In genomic region chr18:56563568-56563967, GRCh38 we compare ENCODE assay signal across 8 cellular contexts.
A peak's percentile ranks its signal among the peaks of the same experiment; 100 is the strongest.
DNase-seq lines count a peak whose midpoint lies in the region; TF ChIP-seq lines count a peak whose summit lies in the region.
"Had no signal": no experiment of that assay in that cellular context is flagged by ENCODE, and none has a peak within 500 bp of the region (broad histone marks: within the 10 kb centered on the region; RNA-seq: fewer than 3 reads in every experiment).

No MANE protein-coding gene starts in this region.

- H3K36me3 Mint-ChIP-seq in HFFc6 (ENCODE audit: low read depth), result no peaks in the 10 kb centered on the region

- H3K27me3 ChIP-seq in GM06990 (replicated peaks; ENCODE audit: control insufficient read depth, insufficient read depth, low read length) (no peaks in the 10 kb centered on the region; the same call in 1 of the 2 replicates), colonic mucosa (no peaks in the 10 kb centered on the region)

- H3K27me3 Mint-ChIP-seq in HFFc6 (ENCODE audit: insufficient read depth), result peaks cover 2% of the 10 kb centered on the region; the same call in 1 of the 2 replicates

- no peak for DNase-seq in GM06990 (ENCODE audit: extremely low read depth, insufficient read length)
- DNase-seq in HFFc6, result no peak
- peak; percentile 39 for DNase-seq in RPMI8226
- DNase-seq in left kidney (ENCODE audit: low read depth, low spot score), result peak; percentile 83
- DNase-seq in Ammon's horn (ENCODE audit: low spot score), result no peak
- no peak for DNase-seq in colonic mucosa
- DNase-seq in NCI-H2196 (lab: John Stamatoyannopoulos, UW; ENCODE audit: unreplicated experiment), result no peak
- DNase-seq: occipital lobe had no signal

- TF ChIP-seq CTCF in GM06990 (IDR thresholded peaks at IDR 0.05; ENCODE audit: insufficient read depth, low read length, poor library complexity, severe bottlenecking) (peak; percentile 33), HFFc6 (IDR thresholded peaks at IDR 0.05) (peak; percentile 52), colonic mucosa (IDR thresholded peaks at IDR 0.05) (no peak)

- no peaks in the 10 kb centered on the region for H3K9me3 Mint-ChIP-seq in HFFc6

- intact Hi-C loops in colonic mucosa (cut with DNase I), result no loop called here

- no peak overlapping the region; the same call in 1 of the 2 replicates for H3K27ac Mint-ChIP-seq in HFFc6

- H3K4me3 Mint-ChIP-seq in HFFc6, result no peak overlapping the region

- H3K4me3 ChIP-seq in GM06990 (replicated peaks; ENCODE audit: low read depth, low read length), result no peak overlapping the region
- no peak overlapping the region for H3K4me3 ChIP-seq in colonic mucosa

- no peaks in the 10 kb centered on the region for H3K4me1 ChIP-seq in colonic mucosa

- H3K4me1 Mint-ChIP-seq in HFFc6 (ENCODE audit: low read depth), result peaks cover 28% of the 10 kb centered on the region

- H3K9me3 ChIP-seq in colonic mucosa, result no peaks in the 10 kb centered on the region

- no peak overlapping the region for H3K27ac ChIP-seq in colonic mucosa

- no peaks in the 10 kb centered on the region for H3K36me3 ChIP-seq in GM06990 (ENCODE audit: control insufficient read depth, insufficient read depth, low read length)
- no peaks in the 10 kb centered on the region for H3K36me3 ChIP-seq in colonic mucosa

- no peak overlapping the region for H3K9ac ChIP-seq in colonic mucosa (ENCODE audit: low read depth in 2 of 2, low read length in 2 of 2)

Comparison
In these comparisons a context has a peak if more than half of its experiments do, and no peak if none do; other contexts are left out.
1. DNase-seq: peak in RPMI8226 (single experiment) and left kidney (single experiment); none in GM06990 (single experiment), HFFc6 (single experiment), Ammon's horn (single experiment), colonic mucosa (single experiment) and NCI-H2196 (single experiment).